ENCODE assay signal across 8 cellular contexts in the genomic region with DNA sequence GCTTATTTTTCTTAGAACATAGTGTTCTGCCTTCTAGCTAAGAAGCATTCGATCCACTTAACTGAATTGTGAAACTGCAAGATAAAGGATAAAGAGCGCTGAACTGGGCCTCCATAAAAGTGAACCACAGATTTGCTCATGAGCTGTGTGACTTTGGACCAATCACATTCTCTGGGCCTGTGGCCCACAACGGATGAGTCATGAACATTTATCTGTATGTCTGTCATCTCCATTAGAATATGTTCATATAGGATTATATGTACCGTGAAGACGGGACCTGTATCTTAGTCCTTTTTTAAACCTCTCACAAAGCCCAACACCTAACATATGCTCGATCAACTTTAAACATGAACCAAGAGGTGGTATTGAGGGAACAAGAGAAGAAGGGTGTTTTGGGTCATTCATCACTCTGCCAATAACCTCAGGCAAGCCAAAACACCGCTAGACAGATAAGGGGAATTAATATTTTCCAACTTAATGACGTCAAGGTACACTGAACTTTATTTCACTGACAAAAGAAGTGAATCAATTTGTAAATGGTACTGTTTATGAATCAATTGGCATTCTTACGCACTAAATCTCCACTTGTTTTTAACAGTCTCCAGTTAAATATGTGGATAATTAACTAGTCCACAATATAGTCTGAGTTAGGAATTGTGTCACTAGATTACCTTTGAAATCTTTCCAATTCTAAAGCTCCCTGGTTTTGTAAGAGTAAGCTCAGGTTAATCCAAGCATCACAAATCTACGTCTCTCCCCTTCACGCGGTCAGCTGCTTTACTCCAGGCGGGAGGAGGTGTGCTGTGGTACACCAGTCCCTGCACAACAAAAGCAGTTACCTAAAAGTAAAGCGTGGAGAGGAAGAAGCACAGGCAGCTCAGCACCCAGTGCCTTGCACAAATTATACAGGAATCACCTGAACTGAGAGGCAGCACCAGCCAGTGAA. TPM values are rescaled to one million over a fixed set of nuclear protein-coding genes. Genes with fewer than 3 reads are reported as not detected.
DNase-seq lines count a peak whose midpoint lies in the region; ATAC-seq and TF ChIP-seq lines count a peak whose summit lies in the region.

No MANE protein-coding gene starts in this region.

- H3K27ac Mint-ChIP-seq in T-helper 1 cell treated with Interleukin-12 subunit alpha and Interleukin-12 subunit beta and Interleukin-4 antibody, amounts not matched to agents 30 μg/mL and 1 μg/mL, for 36 hours, result peak overlapping the region; percentile 81
- peak overlapping the region; percentile 91 to 97 (median 95) for H3K27ac Mint-ChIP-seq in brain

- H3K4me3 Mint-ChIP-seq in T-helper 1 cell treated with Interleukin-12 subunit alpha and Interleukin-12 subunit beta and Interleukin-4 antibody, amounts not matched to agents 30 μg/mL and 1 μg/mL, for 36 hours, result peak overlapping the region; percentile 94
- H3K4me3 Mint-ChIP-seq in brain, result peak overlapping the region; percentile 95 to 98 (median 96)

- intact Hi-C loops in Right ventricle myocardium inferior (cut with DNase I), result loop anchor here (2.0 to 5.0 kb wide), 3 partner anchors 23 to 106 kb away; partner anchors contain the start of gene CTNNAL1
- intact Hi-C loops in cardiac septum (cut with DNase I), result loop anchor here (2.0 to 5.0 kb wide), 3 partner anchors 19 to 166 kb away; partner anchors contain the start of gene CTNNAL1

- H3K9me3 Mint-ChIP-seq in T-helper 1 cell treated with Interleukin-12 subunit alpha and Interleukin-12 subunit beta and Interleukin-4 antibody, amounts not matched to agents 30 μg/mL and 1 μg/mL, for 36 hours, result no peaks in the 10 kb centered on the region
- no peaks in the 10 kb centered on the region for H3K9me3 Mint-ChIP-seq in brain

- peaks cover 51% of the 10 kb centered on the region for H3K4me1 Mint-ChIP-seq in T-helper 1 cell treated with Interleukin-12 subunit alpha and Interleukin-12 subunit beta and Interleukin-4 antibody, amounts not matched to agents 30 μg/mL and 1 μg/mL, for 36 hours (ENCODE audit: low read depth)
- peaks cover 73% of the 10 kb centered on the region for H3K4me1 Mint-ChIP-seq in brain

- no peak for TF ChIP-seq CTCF in brain (conservative IDR thresholded peaks at IDR 0.05)

- ATAC-seq in Right ventricle myocardium inferior (peak; percentile 18), GM21717 (IDR thresholded peaks at IDR 0.05; ENCODE audit: unreplicated experiment) (no peak), HG02610 (IDR thresholded peaks at IDR 0.05; ENCODE audit: unreplicated experiment) (no peak)

- peaks cover 29% of the 10 kb centered on the region for H3K36me3 Mint-ChIP-seq in T-helper 1 cell treated with Interleukin-12 subunit alpha and Interleukin-12 subunit beta and Interleukin-4 antibody, amounts not matched to agents 30 μg/mL and 1 μg/mL, for 36 hours (ENCODE audit: low read depth)
- H3K36me3 Mint-ChIP-seq in brain, result peaks cover 15% of the 10 kb centered on the region

- no peaks in the 10 kb centered on the region for H3K27me3 Mint-ChIP-seq in T-helper 1 cell treated with Interleukin-12 subunit alpha and Interleukin-12 subunit beta and Interleukin-4 antibody, amounts not matched to agents 30 μg/mL and 1 μg/mL, for 36 hours (ENCODE audit: low read depth)
- no peaks in the 10 kb centered on the region for H3K27me3 Mint-ChIP-seq in brain

- DNase-seq in Right ventricle myocardium inferior (ENCODE audit: missing footprints), result no peak
- DNase-seq in cardiac septum (ENCODE audit: low spot score), result no peak
- peak; percentile 48 for DNase-seq in kidney glomerular epithelial cell (lab: John Stamatoyannopoulos, UW)
- peak in 2 of 3 experiments; percentile 38 to 44 for DNase-seq in stimulated activated CD4-positive, alpha-beta T cell treated with anti-CD3 and anti-CD28 coated beads, TNF-alpha, amount 100 ng/mL, for 24 hours (ENCODE audit: low read depth in 3 of 3)

RNA-seq across cellular contexts. Expression of gene TMEM245, which starts 1.6 kb away (rescaled TPM):
- total RNA-seq in Right ventricle myocardium inferior, result 95.1 TPM
- 73.7 TPM for total RNA-seq in cardiac septum
- polyA plus RNA-seq in brain (ENCODE audit: insufficient read depth, low read depth, low replicate concordance), result 27.7 TPM

RNA-seq across cellular contexts. Expression of gene FRRS1L, which starts 48.9 kb away (rescaled TPM):
- total RNA-seq in Right ventricle myocardium inferior (1.8 TPM), cardiac septum (0.81 TPM)
- polyA plus RNA-seq in brain (ENCODE audit: insufficient read depth, low read depth, low replicate concordance), result 7.0 TPM

Comparison
In these comparisons a context has a peak if more than half of its experiments do, and no peak if none do; other contexts are left out.
1. DNase-seq: peak in kidney glomerular epithelial cell (single experiment) and stimulated activated CD4-positive, alpha-beta T cell treated with anti-CD3 and anti-CD28 coated beads, TNF-alpha, amount 100 ng/mL, for 24 hours (2 of 3); none in Right ventricle myocardium inferior (single experiment) and cardiac septum (single experiment).